Comparison of ENCODE assay signal across 8 cellular contexts in the genomic region with DNA sequence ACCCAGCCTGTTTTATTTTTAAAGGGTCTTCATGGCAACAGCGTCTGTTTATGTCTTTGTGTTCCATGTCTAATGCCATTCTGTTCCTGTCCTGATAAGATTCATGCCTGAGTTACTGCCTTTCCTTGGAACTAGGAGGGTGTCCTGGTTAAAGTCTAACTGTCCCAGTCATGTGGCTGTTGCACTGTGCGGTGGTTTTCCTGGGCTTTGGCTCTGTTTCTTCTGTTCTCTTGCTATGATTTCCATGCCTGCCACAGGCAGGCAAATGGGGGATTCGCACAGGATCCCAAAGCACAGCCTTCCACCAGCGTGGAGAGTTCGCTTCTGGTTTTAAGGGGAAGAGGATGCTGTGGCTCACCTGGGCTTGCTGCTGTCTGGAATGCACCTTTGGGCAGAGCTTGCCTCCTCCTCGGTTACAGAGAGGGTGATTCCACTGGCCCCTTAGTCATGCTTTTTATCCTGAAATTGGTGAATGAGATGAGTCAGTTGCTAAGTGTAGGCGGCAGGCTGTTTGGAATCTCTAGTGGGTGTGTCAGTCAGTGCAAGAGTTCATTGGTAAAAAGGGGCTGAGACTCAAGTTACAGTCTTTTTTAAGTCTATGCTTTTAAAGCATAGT.
A peak's percentile ranks its signal among the peaks of the same experiment; 100 is the strongest.
DNase-seq lines count a peak whose midpoint lies in the region; ATAC-seq and TF ChIP-seq lines count a peak whose summit lies in the region.

No MANE protein-coding gene starts in this region.

- peaks cover 6 to 16% of the 10 kb centered on the region in 2 donors for H3K4me1 ChIP-seq in left lung
- peaks cover 6% of the 10 kb centered on the region for H3K4me1 ChIP-seq in upper lobe of right lung

- no peak for TF ChIP-seq POLR2A in GM18505 (IDR thresholded peaks at IDR 0.05; ENCODE audit: borderline replicate concordance, extremely low read depth, insufficient read depth, insufficient read length)

- peaks cover 55% of the 10 kb centered on the region for H3K4me1 Mint-ChIP-seq in Calu3 (ENCODE audit: low read depth, unreplicated experiment)

- TF ChIP-seq CTCF in Calu3 (IDR thresholded peaks at IDR 0.05; ENCODE audit: unreplicated experiment): no peak
- TF ChIP-seq CTCF in choroid plexus epithelial cell (conservative IDR thresholded peaks at IDR 0.05; ENCODE audit: low read depth, low read length): no peak
- TF ChIP-seq CTCF in left lung (IDR thresholded peaks at IDR 0.05): no peak
- no peak for TF ChIP-seq CTCF in upper lobe of right lung (IDR thresholded peaks at IDR 0.05)

- BruUV-seq in Calu3 (replicated peaks; lab: Mats Ljungman, UMichigan): TSS peak; percentile 94

- ATAC-seq in left lung: peak; percentile 86
- peak; percentile 72 for ATAC-seq in upper lobe of right lung
- ATAC-seq in HG03439 (IDR thresholded peaks at IDR 0.05; ENCODE audit: unreplicated experiment): no peak
- ATAC-seq in GM18505 (IDR thresholded peaks at IDR 0.05; ENCODE audit: unreplicated experiment): no peak

- H3K27me3 Mint-ChIP-seq in Calu3 (ENCODE audit: unreplicated experiment): no peaks in the 10 kb centered on the region

- peak overlapping the region; percentile 60 for H3K4me3 Mint-ChIP-seq in Calu3 (ENCODE audit: low read depth, unreplicated experiment)

- peak; percentile 74 for DNase-seq in Calu3
- peak; percentile 64 for DNase-seq in MG63
- peak; percentile 93 for DNase-seq in choroid plexus epithelial cell (ENCODE audit: low read depth)
- DNase-seq in left lung: no peak
- no peak for DNase-seq in upper lobe of right lung
- no peak for DNase-seq in NCI-H446 treated with DMSO at 0.1 percent for 48 hours (lab: John Stamatoyannopoulos, UW)

- no peaks in the 10 kb centered on the region for H3K36me3 ChIP-seq in MG63
- peaks cover 0 to 8% of the 10 kb centered on the region in 2 donors for H3K36me3 ChIP-seq in left lung
- peaks cover 4% of the 10 kb centered on the region for H3K36me3 ChIP-seq in upper lobe of right lung

- H3K9me3 ChIP-seq in MG63: no peaks in the 10 kb centered on the region
- no peaks in the 10 kb centered on the region for H3K9me3 ChIP-seq in left lung
- H3K9me3 ChIP-seq in upper lobe of right lung: no peaks in the 10 kb centered on the region

- H3K27me3 ChIP-seq in MG63: no peaks in the 10 kb centered on the region
- H3K27me3 ChIP-seq in left lung: no peaks in the 10 kb centered on the region
- no peaks in the 10 kb centered on the region for H3K27me3 ChIP-seq in upper lobe of right lung

- intact Hi-C loops in Calu3 (cut with micrococcal nuclease; ENCODE audit: unreplicated experiment) (no loop called here), left lung (cut with DNase I) (no loop called here), upper lobe of right lung (cut with DNase I) (no loop called here)

- CTCF ChIA-PET in Calu3 (lab: Charles Lee): interaction anchor here (0.6 to 1.9 kb wide), 7 partner anchors 9 to 641 kb away, joined by 4 to 16 read pairs (median 9); no protein-coding TSS in a partner anchor

- no peak overlapping the region for H3K4me3 ChIP-seq in MG63
- H3K4me3 ChIP-seq in choroid plexus epithelial cell (ENCODE audit: low read depth, low read length): no peak overlapping the region
- no peak overlapping the region for H3K4me3 ChIP-seq in left lung
- H3K4me3 ChIP-seq in upper lobe of right lung: no peak overlapping the region

- peaks cover 30% of the 10 kb centered on the region for H3K36me3 Mint-ChIP-seq in Calu3 (ENCODE audit: insufficient read depth, unreplicated experiment)

- peak overlapping the region; percentile 87 for H3K27ac Mint-ChIP-seq in Calu3 (ENCODE audit: unreplicated experiment)

- H3K9me3 Mint-ChIP-seq in Calu3 (ENCODE audit: low read depth, unreplicated experiment): no peaks in the 10 kb centered on the region

- H3K27ac ChIP-seq in left lung (peak overlapping the region in 1 of 2 donors; percentile 37), upper lobe of right lung (no peak overlapping the region)

Comparison
In these comparisons a context has a peak if more than half of its experiments do, and no peak if none do; other contexts are left out.
1. DNase-seq: peak in Calu3 (single experiment), MG63 (single experiment) and choroid plexus epithelial cell (single experiment); none in left lung (0 of 2), upper lobe of right lung (single experiment) and NCI-H446 treated with DMSO at 0.1 percent for 48 hours (single experiment).
2. ATAC-seq: peak in left lung (single experiment) and upper lobe of right lung (single experiment); none in HG03439 (single experiment) and GM18505 (single experiment).